ENCODE assay signal across 26 cellular contexts in genomic region chr3:36298188-36298587, GRCh38.
DNase-seq lines count a peak whose midpoint lies in the region; ATAC-seq and TF ChIP-seq lines count a peak whose summit lies in the region.
"Had no signal": no experiment of that assay in that cellular context is flagged by ENCODE, and none has a peak within 500 bp of the region (broad histone marks: within the 10 kb centered on the region; RNA-seq: fewer than 3 reads in every experiment).

No MANE protein-coding gene starts in this region.

- CTCF ChIA-PET in SK-N-SH (lab: Yijun Ruan, JAX), result interaction anchor here (0.6 kb wide), 1 partner anchor 45 kb away, joined by 3 read pairs; no protein-coding TSS in a partner anchor

- H3K14ac ChIP-seq in trophoblast cell (ENCODE audit: low read length), result no peak overlapping the region

- no peaks in the 10 kb centered on the region for H3K36me3 ChIP-seq in SK-N-SH (replicated peaks in 1 of 2; ENCODE audit: control insufficient read depth in 1 of 2, insufficient read depth in 2 of 2, low read length in 1 of 2)
- no peaks in the 10 kb centered on the region for H3K36me3 ChIP-seq in neural progenitor cell
- H3K36me3 ChIP-seq in trophoblast cell (ENCODE audit: control insufficient read depth in 1 of 2, insufficient read depth in 2 of 2, low read length in 2 of 2), result no peaks in the 10 kb centered on the region
- H3K36me3 ChIP-seq: BE2C, BLaER1 had no signal

- H3K4me1 ChIP-seq in SK-N-SH (ENCODE audit: control insufficient read depth in 1 of 2, insufficient read depth in 2 of 2, low read depth in 1 of 2, low read length in 1 of 2), result peaks cover 10 to 18% of the 10 kb centered on the region in 2 experiments; a peak in 3 of 4 replicates
- no peaks in the 10 kb centered on the region for H3K4me1 ChIP-seq in neural progenitor cell
- peaks cover 0 to 12% of the 10 kb centered on the region in 2 experiments for H3K4me1 ChIP-seq in trophoblast cell (ENCODE audit: control insufficient read depth in 1 of 2, insufficient read depth in 2 of 2, low read length in 2 of 2)
- H3K4me1 ChIP-seq: BLaER1 had no signal

- no peak overlapping the region for H3K4me3 ChIP-seq in SK-N-SH (ENCODE audit: low read depth in 2 of 2, low read length in 1 of 2)
- no peak overlapping the region for H3K4me3 ChIP-seq in neural progenitor cell
- H3K4me3 ChIP-seq in trophoblast cell (ENCODE audit: low read depth, low read length), result no peak overlapping the region
- H3K4me3 ChIP-seq: BLaER1, GM12878 had no signal

- H4K12ac ChIP-seq in trophoblast cell (ENCODE audit: low read depth, low read length), result no peak overlapping the region

- H3K23ac ChIP-seq in trophoblast cell (ENCODE audit: low read length), result no peak overlapping the region

- H3K79me1 ChIP-seq in trophoblast cell (ENCODE audit: low read length), result peaks cover 17% of the 10 kb centered on the region

- no peak overlapping the region for H3K27ac Mint-ChIP-seq in neural progenitor cell
- H3K27ac Mint-ChIP-seq: CD14-positive monocyte; CD4-positive, alpha-beta memory T cell; CD4-positive, CD25-positive, alpha-beta regulatory T cell had no signal

- in situ Hi-C loops in KBM-7 (cut with MboI; ENCODE audit: low pct_unique_long_range_greater_than_20kb, low sequenced_read_pairs), result no loop called here

- H4K20me1 ChIP-seq in SK-N-SH (ENCODE audit: insufficient read depth) (no peaks in the 10 kb centered on the region), neural progenitor cell (ENCODE audit: low read depth) (no peaks in the 10 kb centered on the region)
- H4K20me1 ChIP-seq: BLaER1 had no signal

- no peaks in the 10 kb centered on the region for H3K36me3 Mint-ChIP-seq in neural progenitor cell
- H3K36me3 Mint-ChIP-seq: CD14-positive monocyte; CD4-positive, alpha-beta memory T cell; CD4-positive, CD25-positive, alpha-beta regulatory T cell; CD8-positive, alpha-beta memory T cell had no signal

- H4K8ac ChIP-seq in trophoblast cell (ENCODE audit: low read depth, low read length), result no peak overlapping the region

- TF ChIP-seq CTCF in SK-N-SH (IDR thresholded peaks at IDR 0.05) (no peak), neural progenitor cell (IDR thresholded peaks at IDR 0.05) (no peak)

- H2AK5ac ChIP-seq in trophoblast cell (ENCODE audit: low read length), result no peak overlapping the region

- no peak overlapping the region for H2AFZ ChIP-seq in SK-N-SH (ENCODE audit: low read depth)
- no peak overlapping the region for H2AFZ ChIP-seq in neural progenitor cell (replicated peaks)
- no peak overlapping the region for H2AFZ ChIP-seq in trophoblast cell (ENCODE audit: insufficient read depth, low read length, poor library complexity)

- no peaks in the 10 kb centered on the region for H3K27me3 ChIP-seq in SK-N-SH (ENCODE audit: insufficient read depth)
- no peaks in the 10 kb centered on the region for H3K27me3 ChIP-seq in neural progenitor cell
- H3K27me3 ChIP-seq in trophoblast cell (ENCODE audit: insufficient read depth, low read length), result no peaks in the 10 kb centered on the region
- H3K27me3 ChIP-seq: BE2C, BLaER1 had no signal

- no peak overlapping the region for H4K91ac ChIP-seq in trophoblast cell (ENCODE audit: low read depth, low read length)

- H3K79me2 ChIP-seq in SK-N-SH (ENCODE audit: insufficient read depth) (no peaks in the 10 kb centered on the region), neural progenitor cell (ENCODE audit: low read depth) (no peaks in the 10 kb centered on the region), trophoblast cell (ENCODE audit: control insufficient read depth, insufficient read depth, low read length, poor library complexity) (no peaks in the 10 kb centered on the region)

- H3K9ac ChIP-seq in SK-N-SH (no peak overlapping the region), neural progenitor cell (no peak overlapping the region), trophoblast cell (ENCODE audit: low read length) (no peak overlapping the region)
- H3K9ac ChIP-seq: BLaER1 had no signal

- 88% methylated on average over 1 of the region's 1 CpG for WGBS in SK-N-SH (ENCODE audit: low lambda C conversion rate)
- WGBS in trophoblast cell (ENCODE audit: extremely low coverage, insufficient coverage, insufficient read length), result no CpG with 5 or more reads among the region's 1 CpG

- TF ChIP-seq RAD21 in SK-N-SH (IDR thresholded peaks at IDR 0.05; ENCODE audit: low read length) (no peak), Ishikawa (IDR thresholded peaks at IDR 0.05; ENCODE audit: low read depth) (no peak)

- H3K4me3 Mint-ChIP-seq in neural progenitor cell, result no peak overlapping the region
- H3K4me3 Mint-ChIP-seq: CD14-positive monocyte; CD4-positive, alpha-beta memory T cell; CD4-positive, CD25-positive, alpha-beta regulatory T cell; CD8-positive, alpha-beta memory T cell had no signal

- H3K27ac ChIP-seq in SK-N-SH (ENCODE audit: low read depth in 2 of 2, low read length in 1 of 2) (no peak overlapping the region), neural progenitor cell (no peak overlapping the region), trophoblast cell (ENCODE audit: low read depth, low read length) (no peak overlapping the region)
- H3K27ac ChIP-seq: 22Rv1, BLaER1 had no signal

- H2BK120ac ChIP-seq in trophoblast cell (ENCODE audit: insufficient read depth, low read length, poor library complexity), result peak overlapping the region; percentile 45

- H3F3A ChIP-seq in SK-N-SH (replicated peaks; ENCODE audit: insufficient read depth), result peaks cover 5% of the 10 kb centered on the region
- H3F3A ChIP-seq in neural progenitor cell (ENCODE audit: low read depth), result no peaks in the 10 kb centered on the region

- no peak overlapping the region for H3K18ac ChIP-seq in trophoblast cell (ENCODE audit: low read length)

- no peaks in the 10 kb centered on the region for H3K27me3 Mint-ChIP-seq in neural progenitor cell (ENCODE audit: insufficient read depth, low read depth)
- H3K27me3 Mint-ChIP-seq: CD4-positive, alpha-beta memory T cell; CD4-positive, CD25-positive, alpha-beta regulatory T cell; CD8-positive, alpha-beta memory T cell had no signal

- H3K9me3 ChIP-seq in SK-N-SH (no peaks in the 10 kb centered on the region), neural progenitor cell (ENCODE audit: low read depth) (no peaks in the 10 kb centered on the region), trophoblast cell (ENCODE audit: insufficient read depth, low read depth, low read length) (no peaks in the 10 kb centered on the region)
- H3K9me3 ChIP-seq: BE2C had no signal

- no peaks in the 10 kb centered on the region for H3K9me2 ChIP-seq in SK-N-SH

- no peaks in the 10 kb centered on the region for H3K9me3 Mint-ChIP-seq in neural progenitor cell

- H2BK12ac ChIP-seq in trophoblast cell (ENCODE audit: low read length), result peak overlapping the region; percentile 55

- TF ChIP-seq EP300 in SK-N-SH (IDR thresholded peaks at IDR 0.05; ENCODE audit: borderline replicate concordance in 1 of 2, low read depth in 1 of 2, low read length in 1 of 2) (no peak), Ishikawa (IDR thresholded peaks at IDR 0.05; ENCODE audit: borderline replicate concordance) (no peak)

- no peaks in the 10 kb centered on the region for H3K4me1 Mint-ChIP-seq in neural progenitor cell
- H3K4me1 Mint-ChIP-seq: CD14-positive monocyte; CD4-positive, alpha-beta memory T cell; CD4-positive, CD25-positive, alpha-beta regulatory T cell; CD8-positive, alpha-beta memory T cell had no signal

- H3K4ac ChIP-seq in trophoblast cell (ENCODE audit: low read depth, low read length), result no peak overlapping the region

- POLR2A ChIA-PET in SK-N-SH (lab: Yijun Ruan, JAX), result no interaction called here

- DNase-seq in SK-N-SH, result no peak
- DNase-seq in neural progenitor cell (ENCODE audit: low spot score), result peak; percentile 4
- no peak for DNase-seq in trophoblast cell
- DNase-seq in cardiac septum (ENCODE audit: low spot score), result no peak
- no peak for DNase-seq in KBM-7
- DNase-seq in NCI-H345 (lab: John Stamatoyannopoulos, UW), result no peak
- DNase-seq: ACHN; BE2C; C1 segment of cervical spinal cord; CD4-positive, alpha-beta memory T cell; CD4-positive, CD25-positive, alpha-beta regulatory T cell; CD8-positive, alpha-beta memory T cell; COR-L47; DMS 273 treated with DMSO at 0.1 percent for 48 hours; DMS153; DMS53; DMS79; DND-41; EL; GDM1 had no signal

- intact Hi-C loops in cardiac septum (cut with DNase I), result no loop called here

- ATAC-seq in SK-N-SH treated with all-trans-retinoic acid at 6 μM for 48 hours, result no peak
- ATAC-seq: GM12878 had no signal

- no peak overlapping the region for H2BK5ac ChIP-seq in trophoblast cell (ENCODE audit: low read depth, low read length, poor library complexity)

- H3K4me2 ChIP-seq in SK-N-SH, result no peak overlapping the region
- H3K4me2 ChIP-seq in neural progenitor cell, result no peak overlapping the region
- H3K4me2 ChIP-seq in trophoblast cell (ENCODE audit: low read length), result no peak overlapping the region
- H3K4me2 ChIP-seq: BLaER1 had no signal

TF ChIP-seq in SK-N-SH, 30 proteins besides CTCF, POLR2A, EP300 and RAD21 (continues in another document):
- no peak for TF ChIP-seq NFIC (IDR thresholded peaks at IDR 0.05; ENCODE audit: borderline replicate concordance)

TF ChIP-seq in SK-N-SH treated with all-trans-retinoic acid at 6 μM for 48 hours, 23 proteins besides CTCF, POLR2A, EP300 and RAD21 (continues in another document):
- TF ChIP-seq ZC3H10 (CRISPR knock-in tag; IDR thresholded peaks at IDR 0.05) (no peak), OSR1 (CRISPR knock-in tag; IDR thresholded peaks at IDR 0.05) (no peak)

TF ChIP-seq in Ishikawa, 13 proteins besides CTCF, POLR2A, EP300 and RAD21 (continues in another document):
- TF ChIP-seq, protein P1, sequence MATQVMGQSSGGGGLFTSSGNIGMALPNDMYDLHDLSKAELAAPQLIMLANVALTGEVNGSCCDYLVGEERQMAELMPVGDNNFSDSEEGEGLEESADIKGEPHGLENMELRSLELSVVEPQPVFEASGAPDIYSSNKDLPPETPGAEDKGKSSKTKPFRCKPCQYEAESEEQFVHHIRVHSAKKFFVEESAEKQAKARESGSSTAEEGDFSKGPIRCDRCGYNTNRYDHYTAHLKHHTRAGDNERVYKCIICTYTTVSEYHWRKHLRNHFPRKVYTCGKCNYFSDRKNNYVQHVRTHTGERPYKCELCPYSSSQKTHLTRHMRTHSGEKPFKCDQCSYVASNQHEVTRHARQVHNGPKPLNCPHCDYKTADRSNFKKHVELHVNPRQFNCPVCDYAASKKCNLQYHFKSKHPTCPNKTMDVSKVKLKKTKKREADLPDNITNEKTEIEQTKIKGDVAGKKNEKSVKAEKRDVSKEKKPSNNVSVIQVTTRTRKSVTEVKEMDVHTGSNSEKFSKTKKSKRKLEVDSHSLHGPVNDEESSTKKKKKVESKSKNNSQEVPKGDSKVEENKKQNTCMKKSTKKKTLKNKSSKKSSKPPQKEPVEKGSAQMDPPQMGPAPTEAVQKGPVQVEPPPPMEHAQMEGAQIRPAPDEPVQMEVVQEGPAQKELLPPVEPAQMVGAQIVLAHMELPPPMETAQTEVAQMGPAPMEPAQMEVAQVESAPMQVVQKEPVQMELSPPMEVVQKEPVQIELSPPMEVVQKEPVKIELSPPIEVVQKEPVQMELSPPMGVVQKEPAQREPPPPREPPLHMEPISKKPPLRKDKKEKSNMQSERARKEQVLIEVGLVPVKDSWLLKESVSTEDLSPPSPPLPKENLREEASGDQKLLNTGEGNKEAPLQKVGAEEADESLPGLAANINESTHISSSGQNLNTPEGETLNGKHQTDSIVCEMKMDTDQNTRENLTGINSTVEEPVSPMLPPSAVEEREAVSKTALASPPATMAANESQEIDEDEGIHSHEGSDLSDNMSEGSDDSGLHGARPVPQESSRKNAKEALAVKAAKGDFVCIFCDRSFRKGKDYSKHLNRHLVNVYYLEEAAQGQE (IDR thresholded peaks at IDR 0.05; ENCODE audit: low read depth), result peak; percentile 77
